34 cellular contexts compared by ENCODE assay signal in genomic region chr14:87524011-87524410, GRCh38.
"Had no signal": no experiment of that assay in that cellular context is flagged by ENCODE, and none has a peak within 500 bp of the region (broad histone marks: within the 10 kb centered on the region; RNA-seq: fewer than 3 reads in every experiment).

No MANE protein-coding gene starts in this region.

- H3K9ac ChIP-seq: KMS-11 had no signal

- H3K36me3 ChIP-seq: MG63 had no signal

- H3K4me2 ChIP-seq: KMS-11 had no signal

- DNase-seq: Kasumi-1, MG63, MV-4-11, NCI-H1048, NCI-H1092, NCI-H1092 treated with DMSO at 0.1 percent for 48 hours, NCI-H1105, NCI-H1105 treated with DMSO at 0.1 percent for 48 hours, NCI-H1417, NCI-H1417 treated with DMSO at 0.1 percent for 48 hours, NCI-H1436, NCI-H1436 treated with DMSO at 0.1 percent for 48 hours, NCI-H146, NCI-H1694, NCI-H1694 treated with DMSO at 0.1 percent for 48 hours, NCI-H187, NCI-H187 treated with DMSO at 0.1 percent for 48 hours, NCI-H1930, NCI-H2029, NCI-H2029 treated with DMSO at 0.1 percent for 48 hours, NCI-H2081, NCI-H2081 treated with DMSO at 0.1 percent for 48 hours, NCI-H2107, NCI-H2171, NCI-H2171 treated with DMSO at 0.1 percent for 48 hours, NCI-H2227 treated with DMSO at 0.1 percent for 48 hours, NCI-H226, NCI-H345, NCI-H446, NCI-H446 treated with DMSO at 0.1 percent for 48 hours, NCI-H510A, NCI-H510A treated with DMSO at 0.1 percent for 48 hours, NCI-H524 had no signal

- H3K4me3 ChIP-seq: MG63 had no signal

- H3K9me3 ChIP-seq: MG63 had no signal

- H3K27ac ChIP-seq: KMS-11 had no signal

- H3K27me3 ChIP-seq: MG63 had no signal
